In the genomic region with DNA sequence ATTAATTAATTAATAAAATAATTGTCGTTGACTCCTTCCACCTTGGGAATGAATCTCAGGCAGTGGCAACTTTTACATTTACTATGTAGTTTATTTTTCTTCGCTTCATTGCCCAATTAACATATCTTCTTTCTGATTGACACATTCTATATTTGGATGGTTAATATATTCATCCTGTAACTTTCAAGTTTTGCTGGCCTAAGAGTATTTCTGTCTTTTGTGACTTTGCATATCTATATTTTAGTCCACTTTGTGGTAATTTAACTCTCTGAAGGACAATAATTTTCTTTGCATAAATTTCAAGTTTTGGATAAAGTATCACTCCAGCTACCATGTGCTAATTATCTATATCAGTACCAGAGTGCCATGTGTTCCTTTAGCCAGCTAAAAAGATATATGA, we compare ENCODE assay signal across 1 cellular context.
TF ChIP-seq lines count a peak whose summit lies in the region.

No MANE protein-coding gene starts in this region.

TF ChIP-seq in GM12878, 131 proteins besides CTCF, POLR2A, EP300 and RAD21 (continued from another document):
- TF ChIP-seq, protein P1, sequence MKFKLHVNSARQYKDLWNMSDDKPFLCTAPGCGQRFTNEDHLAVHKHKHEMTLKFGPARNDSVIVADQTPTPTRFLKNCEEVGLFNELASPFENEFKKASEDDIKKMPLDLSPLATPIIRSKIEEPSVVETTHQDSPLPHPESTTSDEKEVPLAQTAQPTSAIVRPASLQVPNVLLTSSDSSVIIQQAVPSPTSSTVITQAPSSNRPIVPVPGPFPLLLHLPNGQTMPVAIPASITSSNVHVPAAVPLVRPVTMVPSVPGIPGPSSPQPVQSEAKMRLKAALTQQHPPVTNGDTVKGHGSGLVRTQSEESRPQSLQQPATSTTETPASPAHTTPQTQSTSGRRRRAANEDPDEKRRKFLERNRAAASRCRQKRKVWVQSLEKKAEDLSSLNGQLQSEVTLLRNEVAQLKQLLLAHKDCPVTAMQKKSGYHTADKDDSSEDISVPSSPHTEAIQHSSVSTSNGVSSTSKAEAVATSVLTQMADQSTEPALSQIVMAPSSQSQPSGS (IDR thresholded peaks at IDR 0.05; ENCODE audit: low read length), result 0 out of 2 replicates have a peak, but pooled peaks have one; percentile 48
- TF ChIP-seq DPF2 (IDR thresholded peaks at IDR 0.05), result no peak
- TF ChIP-seq, protein P2, sequence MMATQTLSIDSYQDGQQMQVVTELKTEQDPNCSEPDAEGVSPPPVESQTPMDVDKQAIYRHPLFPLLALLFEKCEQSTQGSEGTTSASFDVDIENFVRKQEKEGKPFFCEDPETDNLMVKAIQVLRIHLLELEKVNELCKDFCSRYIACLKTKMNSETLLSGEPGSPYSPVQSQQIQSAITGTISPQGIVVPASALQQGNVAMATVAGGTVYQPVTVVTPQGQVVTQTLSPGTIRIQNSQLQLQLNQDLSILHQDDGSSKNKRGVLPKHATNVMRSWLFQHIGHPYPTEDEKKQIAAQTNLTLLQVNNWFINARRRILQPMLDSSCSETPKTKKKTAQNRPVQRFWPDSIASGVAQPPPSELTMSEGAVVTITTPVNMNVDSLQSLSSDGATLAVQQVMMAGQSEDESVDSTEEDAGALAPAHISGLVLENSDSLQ (IDR thresholded peaks at IDR 0.05), result peak; percentile 92
